In genomic region chr20:50368813-50369224, GRCh38 we compare ENCODE assay signal across 1 cellular context.
A peak's percentile ranks its signal among the peaks of the same experiment; 100 is the strongest.
TF ChIP-seq lines count a peak whose summit lies in the region.

No MANE protein-coding gene starts in this region.

TF ChIP-seq in HepG2, 621 proteins besides CTCF, POLR2A, EP300 and RAD21 (continued from another document and continues in another):
- 0 out of 2 replicates have a peak, but pooled peaks have one; percentile 19 for TF ChIP-seq ZIK1 (CRISPR knock-in tag; IDR thresholded peaks at IDR 0.05; ENCODE audit: borderline replicate concordance, low read depth)
- TF ChIP-seq, protein P1, sequence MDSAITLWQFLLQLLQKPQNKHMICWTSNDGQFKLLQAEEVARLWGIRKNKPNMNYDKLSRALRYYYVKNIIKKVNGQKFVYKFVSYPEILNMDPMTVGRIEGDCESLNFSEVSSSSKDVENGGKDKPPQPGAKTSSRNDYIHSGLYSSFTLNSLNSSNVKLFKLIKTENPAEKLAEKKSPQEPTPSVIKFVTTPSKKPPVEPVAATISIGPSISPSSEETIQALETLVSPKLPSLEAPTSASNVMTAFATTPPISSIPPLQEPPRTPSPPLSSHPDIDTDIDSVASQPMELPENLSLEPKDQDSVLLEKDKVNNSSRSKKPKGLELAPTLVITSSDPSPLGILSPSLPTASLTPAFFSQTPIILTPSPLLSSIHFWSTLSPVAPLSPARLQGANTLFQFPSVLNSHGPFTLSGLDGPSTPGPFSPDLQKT (CRISPR knock-in tag; IDR thresholded peaks at IDR 0.05; ENCODE audit: borderline replicate concordance) = no peak
- no peak for TF ChIP-seq RARG (CRISPR knock-in tag; IDR thresholded peaks at IDR 0.05; ENCODE audit: low read depth)
- TF ChIP-seq TRIM24 (CRISPR knock-in tag; IDR thresholded peaks at IDR 0.05) = no peak
- no peak for TF ChIP-seq SIN3B (IDR thresholded peaks at IDR 0.05; ENCODE audit: low read length)
- TF ChIP-seq HNRNPH1 (optimal IDR thresholded peaks at IDR 0.05; ENCODE audit: low read depth, low read length) = no peak
- peak; percentile 66; the same call in 1 of the 2 replicates for TF ChIP-seq YEATS2 (CRISPR knock-in tag; IDR thresholded peaks at IDR 0.05; ENCODE audit: borderline replicate concordance)
- peak; percentile 86 for TF ChIP-seq TEAD3 (CRISPR knock-in tag; optimal IDR thresholded peaks at IDR 0.05; ENCODE audit: borderline replicate concordance)
- peak; percentile 55; the same call in 1 of the 2 replicates for TF ChIP-seq PITX1 (CRISPR knock-in tag; IDR thresholded peaks at IDR 0.05)
- TF ChIP-seq, protein P2, sequence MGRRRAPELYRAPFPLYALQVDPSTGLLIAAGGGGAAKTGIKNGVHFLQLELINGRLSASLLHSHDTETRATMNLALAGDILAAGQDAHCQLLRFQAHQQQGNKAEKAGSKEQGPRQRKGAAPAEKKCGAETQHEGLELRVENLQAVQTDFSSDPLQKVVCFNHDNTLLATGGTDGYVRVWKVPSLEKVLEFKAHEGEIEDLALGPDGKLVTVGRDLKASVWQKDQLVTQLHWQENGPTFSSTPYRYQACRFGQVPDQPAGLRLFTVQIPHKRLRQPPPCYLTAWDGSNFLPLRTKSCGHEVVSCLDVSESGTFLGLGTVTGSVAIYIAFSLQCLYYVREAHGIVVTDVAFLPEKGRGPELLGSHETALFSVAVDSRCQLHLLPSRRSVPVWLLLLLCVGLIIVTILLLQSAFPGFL (CRISPR knock-in tag; IDR thresholded peaks at IDR 0.05) = no peak
- no peak for TF ChIP-seq FOXK1 (CRISPR knock-in tag; IDR thresholded peaks at IDR 0.05; ENCODE audit: borderline replicate concordance, low read depth)
- TF ChIP-seq PLRG1 (conservative IDR thresholded peaks at IDR 0.05) = no peak
- no peak for TF ChIP-seq FOXO1 (CRISPR knock-in tag; IDR thresholded peaks at IDR 0.05)
- no peak for TF ChIP-seq RFX3 (CRISPR knock-in tag; IDR thresholded peaks at IDR 0.05)
- TF ChIP-seq SALL2 (CRISPR knock-in tag; IDR thresholded peaks at IDR 0.05) = peak; percentile 4; the same call in 1 of the 2 replicates
- TF ChIP-seq TEF (CRISPR knock-in tag; IDR thresholded peaks at IDR 0.05) = no peak
- TF ChIP-seq ZNF879 (CRISPR knock-in tag; IDR thresholded peaks at IDR 0.05) = no peak
- TF ChIP-seq ZNF235 (CRISPR knock-in tag; IDR thresholded peaks at IDR 0.05; ENCODE audit: borderline replicate concordance) = no peak
- peak; percentile 78; the same call in 1 of the 2 replicates for TF ChIP-seq CHD4 (IDR thresholded peaks at IDR 0.05; ENCODE audit: borderline replicate concordance, low read length)
- TF ChIP-seq, protein P3, sequence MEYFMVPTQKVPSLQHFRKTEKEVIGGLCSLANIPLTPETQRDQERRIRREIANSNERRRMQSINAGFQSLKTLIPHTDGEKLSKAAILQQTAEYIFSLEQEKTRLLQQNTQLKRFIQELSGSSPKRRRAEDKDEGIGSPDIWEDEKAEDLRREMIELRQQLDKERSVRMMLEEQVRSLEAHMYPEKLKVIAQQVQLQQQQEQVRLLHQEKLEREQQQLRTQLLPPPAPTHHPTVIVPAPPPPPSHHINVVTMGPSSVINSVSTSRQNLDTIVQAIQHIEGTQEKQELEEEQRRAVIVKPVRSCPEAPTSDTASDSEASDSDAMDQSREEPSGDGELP (IDR thresholded peaks at IDR 0.05; ENCODE audit: borderline replicate concordance, low read depth) = peak; percentile 72; the same call in 1 of the 2 replicates
- no peak for TF ChIP-seq ZFP82 (CRISPR knock-in tag; IDR thresholded peaks at IDR 0.05; ENCODE audit: borderline replicate concordance)
- TF ChIP-seq SNAPC2 (CRISPR knock-in tag; IDR thresholded peaks at IDR 0.05) = no peak
- TF ChIP-seq, protein P4, sequence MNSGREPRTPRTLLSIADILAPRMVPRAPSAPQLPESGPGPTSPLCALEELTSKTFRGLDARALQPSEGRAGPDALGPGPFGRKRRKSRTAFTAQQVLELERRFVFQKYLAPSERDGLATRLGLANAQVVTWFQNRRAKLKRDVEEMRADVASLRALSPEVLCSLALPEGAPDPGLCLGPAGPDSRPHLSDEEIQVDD (CRISPR knock-in tag; IDR thresholded peaks at IDR 0.05; ENCODE audit: borderline replicate concordance) = no peak
- TF ChIP-seq, protein P5, sequence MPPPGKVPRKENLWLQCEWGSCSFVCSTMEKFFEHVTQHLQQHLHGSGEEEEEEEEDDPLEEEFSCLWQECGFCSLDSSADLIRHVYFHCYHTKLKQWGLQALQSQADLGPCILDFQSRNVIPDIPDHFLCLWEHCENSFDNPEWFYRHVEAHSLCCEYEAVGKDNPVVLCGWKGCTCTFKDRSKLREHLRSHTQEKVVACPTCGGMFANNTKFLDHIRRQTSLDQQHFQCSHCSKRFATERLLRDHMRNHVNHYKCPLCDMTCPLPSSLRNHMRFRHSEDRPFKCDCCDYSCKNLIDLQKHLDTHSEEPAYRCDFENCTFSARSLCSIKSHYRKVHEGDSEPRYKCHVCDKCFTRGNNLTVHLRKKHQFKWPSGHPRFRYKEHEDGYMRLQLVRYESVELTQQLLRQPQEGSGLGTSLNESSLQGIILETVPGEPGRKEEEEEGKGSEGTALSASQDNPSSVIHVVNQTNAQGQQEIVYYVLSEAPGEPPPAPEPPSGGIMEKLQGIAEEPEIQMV (CRISPR knock-in tag; IDR thresholded peaks at IDR 0.05; ENCODE audit: low read depth) = peak; percentile 30; the same call in 1 of the 2 replicates
- no peak for TF ChIP-seq PAF1 (CRISPR knock-in tag; IDR thresholded peaks at IDR 0.05)
- no peak for TF ChIP-seq TEAD2 (CRISPR knock-in tag; IDR thresholded peaks at IDR 0.05)
- TF ChIP-seq ZBTB20 (CRISPR knock-in tag; IDR thresholded peaks at IDR 0.05; ENCODE audit: borderline replicate concordance, low read depth) = 0 out of 2 replicates have a peak, but pooled peaks have one; percentile 64
- peak; percentile 50; the same call in 1 of the 2 replicates for TF ChIP-seq SAP130 (CRISPR knock-in tag; IDR thresholded peaks at IDR 0.05; ENCODE audit: low read depth)
- TF ChIP-seq ZNF3 (CRISPR knock-in tag; IDR thresholded peaks at IDR 0.05) = no peak
- no peak for TF ChIP-seq ZNF850 (CRISPR knock-in tag; conservative IDR thresholded peaks at IDR 0.05)
- peak; percentile 70 for TF ChIP-seq KAT7 (CRISPR knock-in tag; IDR thresholded peaks at IDR 0.05; ENCODE audit: borderline replicate concordance)
- no peak for TF ChIP-seq KDM6A (CRISPR knock-in tag; IDR thresholded peaks at IDR 0.05; ENCODE audit: low read depth)
- TF ChIP-seq, protein P6, sequence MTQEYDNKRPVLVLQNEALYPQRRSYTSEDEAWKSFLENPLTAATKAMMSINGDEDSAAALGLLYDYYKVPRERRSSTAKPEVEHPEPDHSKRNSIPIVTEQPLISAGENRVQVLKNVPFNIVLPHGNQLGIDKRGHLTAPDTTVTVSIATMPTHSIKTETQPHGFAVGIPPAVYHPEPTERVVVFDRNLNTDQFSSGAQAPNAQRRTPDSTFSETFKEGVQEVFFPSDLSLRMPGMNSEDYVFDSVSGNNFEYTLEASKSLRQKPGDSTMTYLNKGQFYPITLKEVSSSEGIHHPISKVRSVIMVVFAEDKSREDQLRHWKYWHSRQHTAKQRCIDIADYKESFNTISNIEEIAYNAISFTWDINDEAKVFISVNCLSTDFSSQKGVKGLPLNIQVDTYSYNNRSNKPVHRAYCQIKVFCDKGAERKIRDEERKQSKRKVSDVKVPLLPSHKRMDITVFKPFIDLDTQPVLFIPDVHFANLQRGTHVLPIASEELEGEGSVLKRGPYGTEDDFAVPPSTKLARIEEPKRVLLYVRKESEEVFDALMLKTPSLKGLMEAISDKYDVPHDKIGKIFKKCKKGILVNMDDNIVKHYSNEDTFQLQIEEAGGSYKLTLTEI (CRISPR knock-in tag; conservative IDR thresholded peaks at IDR 0.05) = no peak
- peak; percentile 90 for TF ChIP-seq FOSL2 (CRISPR knock-in tag; IDR thresholded peaks at IDR 0.05)
- no peak for TF ChIP-seq CEBPG (CRISPR knock-in tag; IDR thresholded peaks at IDR 0.05)
- TF ChIP-seq NR1H2 (CRISPR knock-in tag; IDR thresholded peaks at IDR 0.05; ENCODE audit: borderline replicate concordance, low read depth) = no peak
- TF ChIP-seq ZNF788 (CRISPR knock-in tag; IDR thresholded peaks at IDR 0.05; ENCODE audit: borderline replicate concordance) = no peak
- 0 out of 2 replicates have a peak, but pooled peaks have one; percentile 35 for TF ChIP-seq ELF3 (CRISPR knock-in tag; IDR thresholded peaks at IDR 0.05)
- no peak for TF ChIP-seq ZNF446 (CRISPR knock-in tag; IDR thresholded peaks at IDR 0.05)
- TF ChIP-seq THRA (CRISPR knock-in tag; IDR thresholded peaks at IDR 0.05; ENCODE audit: borderline replicate concordance) = peak; percentile 20; the same call in 1 of the 2 replicates
- TF ChIP-seq DDIT3 (CRISPR knock-in tag; IDR thresholded peaks at IDR 0.05) = no peak
- no peak for TF ChIP-seq HNRNPLL (IDR thresholded peaks at IDR 0.05; ENCODE audit: low read depth, low read length, poor library complexity, severe bottlenecking)
- TF ChIP-seq JARID2 (CRISPR knock-in tag; IDR thresholded peaks at IDR 0.05; ENCODE audit: insufficient replicate concordance) = no peak
- peak; percentile 75; the same call in 1 of the 2 replicates for TF ChIP-seq KLF11 (CRISPR knock-in tag; IDR thresholded peaks at IDR 0.05)
- no peak for TF ChIP-seq MTERF4 (CRISPR knock-in tag; IDR thresholded peaks at IDR 0.05)
- peak; percentile 46; the same call in 1 of the 2 replicates for TF ChIP-seq FOXK2 (IDR thresholded peaks at IDR 0.05)
- TF ChIP-seq ZNF275 (CRISPR knock-in tag; IDR thresholded peaks at IDR 0.05; ENCODE audit: borderline replicate concordance) = no peak
- TF ChIP-seq GATAD1 (CRISPR knock-in tag; IDR thresholded peaks at IDR 0.05) = peak; percentile 83
- no peak for TF ChIP-seq PBX3 (CRISPR knock-in tag; IDR thresholded peaks at IDR 0.05; ENCODE audit: borderline replicate concordance)
- no peak for TF ChIP-seq ZBTB38 (CRISPR knock-in tag; IDR thresholded peaks at IDR 0.05)
- no peak for TF ChIP-seq ARHGAP35 (CRISPR knock-in tag; IDR thresholded peaks at IDR 0.05; ENCODE audit: borderline replicate concordance)
- TF ChIP-seq, protein P7, sequence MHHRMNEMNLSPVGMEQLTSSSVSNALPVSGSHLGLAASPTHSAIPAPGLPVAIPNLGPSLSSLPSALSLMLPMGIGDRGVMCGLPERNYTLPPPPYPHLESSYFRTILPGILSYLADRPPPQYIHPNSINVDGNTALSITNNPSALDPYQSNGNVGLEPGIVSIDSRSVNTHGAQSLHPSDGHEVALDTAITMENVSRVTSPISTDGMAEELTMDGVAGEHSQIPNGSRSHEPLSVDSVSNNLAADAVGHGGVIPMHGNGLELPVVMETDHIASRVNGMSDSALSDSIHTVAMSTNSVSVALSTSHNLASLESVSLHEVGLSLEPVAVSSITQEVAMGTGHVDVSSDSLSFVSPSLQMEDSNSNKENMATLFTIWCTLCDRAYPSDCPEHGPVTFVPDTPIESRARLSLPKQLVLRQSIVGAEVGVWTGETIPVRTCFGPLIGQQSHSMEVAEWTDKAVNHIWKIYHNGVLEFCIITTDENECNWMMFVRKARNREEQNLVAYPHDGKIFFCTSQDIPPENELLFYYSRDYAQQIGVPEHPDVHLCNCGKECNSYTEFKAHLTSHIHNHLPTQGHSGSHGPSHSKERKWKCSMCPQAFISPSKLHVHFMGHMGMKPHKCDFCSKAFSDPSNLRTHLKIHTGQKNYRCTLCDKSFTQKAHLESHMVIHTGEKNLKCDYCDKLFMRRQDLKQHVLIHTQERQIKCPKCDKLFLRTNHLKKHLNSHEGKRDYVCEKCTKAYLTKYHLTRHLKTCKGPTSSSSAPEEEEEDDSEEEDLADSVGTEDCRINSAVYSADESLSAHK (CRISPR knock-in tag; IDR thresholded peaks at IDR 0.05; ENCODE audit: borderline replicate concordance) = no peak
- TF ChIP-seq ZNF12 (CRISPR knock-in tag; IDR thresholded peaks at IDR 0.05) = no peak; the same call in 1 of the 2 replicates
